ENCODE assay signal across 9 cellular contexts in the genomic region with DNA sequence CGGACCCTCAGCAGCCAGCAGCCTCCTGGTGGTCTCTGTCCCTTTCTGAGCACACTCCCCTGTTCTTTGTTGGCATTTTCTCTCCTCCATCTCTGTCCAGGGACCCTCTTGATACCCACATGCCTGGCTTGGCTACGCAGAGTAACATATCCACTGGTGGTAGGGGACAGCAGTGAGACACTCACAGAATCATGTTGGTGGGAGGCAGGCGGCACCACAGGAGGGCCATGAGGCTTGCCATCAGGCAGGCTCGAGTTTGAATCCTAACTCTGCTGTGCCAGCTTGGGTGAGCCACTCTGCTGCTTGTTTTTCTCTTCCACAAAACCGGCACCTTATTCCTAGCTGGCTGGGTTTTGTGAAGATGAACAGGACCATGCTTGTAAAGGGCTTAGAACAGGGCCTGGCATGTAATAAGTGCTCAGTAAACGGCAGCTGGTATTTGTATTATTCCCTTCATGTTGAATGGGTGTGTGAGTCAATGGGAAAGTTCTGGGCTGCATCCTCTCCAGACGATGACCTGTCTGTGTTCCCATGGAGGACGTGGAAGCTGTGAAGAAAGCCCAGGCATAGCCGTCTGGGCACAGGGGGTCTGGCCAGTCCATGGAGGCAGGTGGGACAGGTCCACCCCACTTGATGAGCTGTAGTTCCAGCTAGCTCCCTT. TPM values are rescaled to one million over a fixed set of nuclear protein-coding genes. Genes with fewer than 3 reads are reported as not detected.
DNase-seq lines count a peak whose midpoint lies in the region; ATAC-seq and TF ChIP-seq lines count a peak whose summit lies in the region.
"Had no signal": no experiment of that assay in that cellular context is flagged by ENCODE, and none has a peak within 500 bp of the region (broad histone marks: within the 10 kb centered on the region; RNA-seq: fewer than 3 reads in every experiment).

No MANE protein-coding gene starts in this region.

- ATAC-seq in esophagus mucosa (peak; percentile 49), HG03460 (IDR thresholded peaks at IDR 0.05; ENCODE audit: unreplicated experiment) (no peak)

- peaks cover 7% of the 10 kb centered on the region for H3K79me2 ChIP-seq in osteoblast (ENCODE audit: insufficient read depth, low read length)

- H3K9me3 Mint-ChIP-seq in Calu3 (ENCODE audit: low read depth, unreplicated experiment), result no peaks in the 10 kb centered on the region

- H3K27ac ChIP-seq in osteoblast (ENCODE audit: low read depth, low read length) (no peak overlapping the region), caudate nucleus (ENCODE audit: low read depth, low read length) (no peak overlapping the region)
- H3K27ac ChIP-seq: SJSA1 had no signal

- CTCF ChIA-PET in Calu3 (lab: Charles Lee), result no interaction called here

- H3K36me3 ChIP-seq in osteoblast (ENCODE audit: insufficient read depth, low read length), result no peaks in the 10 kb centered on the region
- H3K36me3 ChIP-seq: SJSA1 had no signal

- no peak overlapping the region for H3K4me2 ChIP-seq in osteoblast (ENCODE audit: insufficient read depth, low read length)

- DNase-seq in Calu3, result no peak
- DNase-seq in osteoblast (ENCODE audit: insufficient read length, low spot score, missing footprints), result peak; percentile 44
- DNase-seq in caudate nucleus (lab: John Stamatoyannopoulos, UW), result no peak
- no peak for DNase-seq in NCI-H1694 treated with DMSO at 0.1 percent for 48 hours (lab: John Stamatoyannopoulos, UW)
- DNase-seq in activated CD8-positive, alpha-beta memory T cell treated with anti-CD3 and anti-CD28 coated beads for 24 hours, result no peak

- no peak overlapping the region for H3K27ac Mint-ChIP-seq in Calu3 (ENCODE audit: unreplicated experiment)

- peaks cover 23% of the 10 kb centered on the region for H3K27me3 ChIP-seq in osteoblast (ENCODE audit: insufficient read depth, low read length)

- H3K27me3 Mint-ChIP-seq in Calu3 (ENCODE audit: unreplicated experiment), result peaks cover 16% of the 10 kb centered on the region

- H3K4me1 Mint-ChIP-seq in Calu3 (ENCODE audit: low read depth, unreplicated experiment), result peaks cover 31% of the 10 kb centered on the region

- peaks cover 15% of the 10 kb centered on the region for H3K36me3 Mint-ChIP-seq in Calu3 (ENCODE audit: insufficient read depth, unreplicated experiment)

- H2AFZ ChIP-seq in osteoblast (ENCODE audit: low read length), result no peak overlapping the region

- peak overlapping the region; percentile 35 for H3K4me3 Mint-ChIP-seq in Calu3 (ENCODE audit: low read depth, unreplicated experiment)

- H4K20me1 ChIP-seq in osteoblast (ENCODE audit: insufficient read depth, low read length), result peaks cover 37% of the 10 kb centered on the region

- BruUV-seq in Calu3 (replicated peaks; lab: Mats Ljungman, UMichigan), result TSS peak; percentile 20

- H3K4me3 ChIP-seq in WI38 (ENCODE audit: low read depth, low read length), result peak overlapping the region; percentile 70
- no peak overlapping the region for H3K4me3 ChIP-seq in osteoblast (ENCODE audit: insufficient read depth, low read length)

- no peaks in the 10 kb centered on the region for H3K9me3 ChIP-seq in osteoblast (ENCODE audit: low read depth, low read length)
- H3K9me3 ChIP-seq: SJSA1 had no signal

- H3K4me1 ChIP-seq in osteoblast (ENCODE audit: insufficient read depth, low read length), result peaks cover 19% of the 10 kb centered on the region

- TF ChIP-seq CTCF in Calu3 (IDR thresholded peaks at IDR 0.05; ENCODE audit: unreplicated experiment) (no peak), WI38 (IDR thresholded peaks at IDR 0.05; ENCODE audit: low read depth, low read length) (no peak), osteoblast (IDR thresholded peaks at IDR 0.05; ENCODE audit: extremely low read depth, low read depth, low read length) (no peak)

- intact Hi-C loops in Calu3 (cut with micrococcal nuclease; ENCODE audit: unreplicated experiment), result loop anchor here (5.0 kb wide), 2 partner anchors 115 to 135 kb away; no protein-coding TSS in a partner anchor

RNA-seq across cellular contexts. Expression of gene COL27A1, which starts 2.3 kb away (rescaled TPM):
- total RNA-seq in Calu3 (2022), result 20.1 and 21.4 TPM in 2 replicates
- total RNA-seq in esophagus mucosa, result 13.6 TPM
- 10.1 and 11.8 TPM in 2 replicates for total RNA-seq in osteoblast

RNA-seq across cellular contexts. Expression of gene KIF12, which starts 58.6 kb away (rescaled TPM):
- 52.3 and 54.0 TPM in 2 replicates for total RNA-seq in Calu3 (2022)
- 0.56 TPM for total RNA-seq in esophagus mucosa
- not detected in 2 replicates for total RNA-seq in osteoblast

Comparison
In these comparisons a context has a peak if more than half of its experiments do, and no peak if none do; other contexts are left out.
1. RNA of gene KIF12, which starts 58.6 kb away (total RNA-seq): 52.3 to 54.0 TPM in Calu3; 0.56 TPM in esophagus mucosa (single experiment) and not detected in osteoblast; every median in the first group is over 10 times any median in the second.